16 cellular contexts compared by ENCODE assay signal in the genomic region with DNA sequence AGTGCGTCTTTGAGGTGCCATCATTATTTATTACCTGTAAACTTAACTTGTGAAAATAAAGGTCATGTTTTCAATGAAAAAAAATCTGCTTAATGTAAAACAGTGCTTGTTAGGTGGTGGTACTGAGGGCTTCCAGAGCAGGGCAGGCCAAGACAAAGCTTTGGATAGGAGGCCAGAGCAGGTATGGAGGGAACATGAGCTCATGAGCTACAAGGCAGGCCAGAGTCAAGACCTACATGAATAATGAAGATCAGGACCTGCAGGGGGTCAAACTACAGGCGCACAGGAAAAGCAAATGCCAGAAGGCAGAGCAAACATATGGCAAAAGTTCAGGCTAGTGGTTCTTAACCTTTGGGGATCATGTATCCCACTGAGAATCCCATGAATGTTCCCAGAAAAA.
DNase-seq lines count a peak whose midpoint lies in the region; ATAC-seq and TF ChIP-seq lines count a peak whose summit lies in the region.
"Had no signal": no experiment of that assay in that cellular context is flagged by ENCODE, and none has a peak within 500 bp of the region (broad histone marks: within the 10 kb centered on the region; RNA-seq: fewer than 3 reads in every experiment).

No MANE protein-coding gene starts in this region.

- no peak overlapping the region for H3K4me3 Mint-ChIP-seq in endodermal cell
- H3K4me3 Mint-ChIP-seq: CD14-positive monocyte; CD4-positive, alpha-beta memory T cell; H9; IgD-negative memory B cell had no signal

- no peak overlapping the region for H2AK5ac ChIP-seq in mesendoderm (ENCODE audit: low read length)

- no peak for TF ChIP-seq POLR2A in uterus (IDR thresholded peaks at IDR 0.05)

- H3K9me3 Mint-ChIP-seq in endodermal cell: peaks cover 4% of the 10 kb centered on the region
- H3K9me3 Mint-ChIP-seq: H9, IgD-negative memory B cell had no signal

- no peak overlapping the region for H4K5ac ChIP-seq in mesendoderm (ENCODE audit: low read length)

- H3K4me2 ChIP-seq in mesendoderm (ENCODE audit: low read length): no peak overlapping the region
- H3K4me2 ChIP-seq: A549, BLaER1 had no signal

- H3K4me3 ChIP-seq in endodermal cell (ENCODE audit: low read length): no peak overlapping the region
- H3K4me3 ChIP-seq in mesendoderm (ENCODE audit: low read length): no peak overlapping the region
- H3K4me3 ChIP-seq in uterus: no peak overlapping the region
- H3K4me3 ChIP-seq: A549, BLaER1 had no signal

- TF ChIP-seq CTCF in endodermal cell (conservative IDR thresholded peaks at IDR 0.05): no peak
- no peak for TF ChIP-seq CTCF in uterus (IDR thresholded peaks at IDR 0.05)

- no peak overlapping the region for H2BK5ac ChIP-seq in mesendoderm (ENCODE audit: low read length)

- no peak overlapping the region for H3K9ac ChIP-seq in endodermal cell (ENCODE audit: extremely low read depth, low read length, poor library complexity, severe bottlenecking)
- H3K9ac ChIP-seq in mesendoderm (ENCODE audit: low read length): no peak overlapping the region
- H3K9ac ChIP-seq: BLaER1 had no signal

- H3K79me2 ChIP-seq in mesendoderm (ENCODE audit: control insufficient read depth, insufficient read depth, low read length): no peaks in the 10 kb centered on the region

- peaks cover 4% of the 10 kb centered on the region for H3K4me1 Mint-ChIP-seq in endodermal cell
- H3K4me1 Mint-ChIP-seq: CD14-positive monocyte; CD4-positive, alpha-beta memory T cell; IgD-negative memory B cell had no signal

- H3K27me3 ChIP-seq in endodermal cell (ENCODE audit: control insufficient read depth, insufficient read depth, low read length, poor library complexity, severe bottlenecking) (no peaks in the 10 kb centered on the region), mesendoderm (ENCODE audit: insufficient read depth, low read length, poor library complexity) (no peaks in the 10 kb centered on the region), uterus (no peaks in the 10 kb centered on the region)
- H3K27me3 ChIP-seq: BLaER1 had no signal

- no peak overlapping the region for H2BK15ac ChIP-seq in mesendoderm (replicated peaks; ENCODE audit: low read depth)

- H4K8ac ChIP-seq in mesendoderm (ENCODE audit: low read depth, low read length): no peak overlapping the region

- H3K36me3 Mint-ChIP-seq in endodermal cell (ENCODE audit: low read depth): no peaks in the 10 kb centered on the region
- H3K36me3 Mint-ChIP-seq: CD14-positive monocyte; CD4-positive, alpha-beta memory T cell; IgD-negative memory B cell had no signal

- no peak overlapping the region for H2BK120ac ChIP-seq in mesendoderm (ENCODE audit: low read depth, low read length)

- no peak overlapping the region for H3K27ac ChIP-seq in endodermal cell (ENCODE audit: low read depth, low read length)
- no peak overlapping the region for H3K27ac ChIP-seq in mesendoderm (ENCODE audit: low read depth, low read length)
- no peak overlapping the region for H3K27ac ChIP-seq in uterus
- H3K27ac ChIP-seq: 22Rv1, A549, BLaER1 had no signal

- H3K36me3 ChIP-seq in endodermal cell (ENCODE audit: control insufficient read depth, insufficient read depth, low read length): no peaks in the 10 kb centered on the region
- H3K36me3 ChIP-seq in mesendoderm (ENCODE audit: control insufficient read depth, insufficient read depth, low read length): no peaks in the 10 kb centered on the region
- H3K36me3 ChIP-seq in uterus: no peaks in the 10 kb centered on the region
- H3K36me3 ChIP-seq: BLaER1 had no signal

- no peaks in the 10 kb centered on the region for H3K4me1 ChIP-seq in endodermal cell (ENCODE audit: control insufficient read depth, insufficient read depth, low read length)
- H3K4me1 ChIP-seq in mesendoderm (ENCODE audit: control insufficient read depth, low read depth, low read length): no peaks in the 10 kb centered on the region
- H3K4me1 ChIP-seq in uterus: no peaks in the 10 kb centered on the region
- H3K4me1 ChIP-seq: A549, BLaER1 had no signal

- H3K79me1 ChIP-seq in mesendoderm (ENCODE audit: low read length): no peaks in the 10 kb centered on the region

- intact Hi-C loops in uterus (cut with DNase I; ENCODE audit: low total_unique reads): no loop called here

- no peak for ATAC-seq in GM19035 (IDR thresholded peaks at IDR 0.05; ENCODE audit: unreplicated experiment)
- ATAC-seq: A549 had no signal

- H3K9me3 ChIP-seq in endodermal cell (ENCODE audit: control insufficient read depth, low read length) (no peaks in the 10 kb centered on the region), uterus (no peaks in the 10 kb centered on the region)
- H3K9me3 ChIP-seq: A549, BLaER1 had no signal

- DNase-seq in NCI-H2171 treated with DMSO at 0.1 percent for 48 hours (lab: John Stamatoyannopoulos, UW) (peak; percentile 47), NCI-H2171 (lab: John Stamatoyannopoulos, UW) (no peak), endodermal cell (no peak), mesendoderm (peak; percentile 27), mesenteric fat pad (ENCODE audit: low spot score) (no peak), uterus (no peak)
- DNase-seq: CD4-positive, alpha-beta memory T cell; DMS79 treated with DMSO at 0.1 percent for 48 hours; GF-D8; H9 had no signal

- no peak overlapping the region for H3K18ac ChIP-seq in mesendoderm (ENCODE audit: low read length)

- WGBS in endodermal cell (ENCODE audit: insufficient coverage in 1 of 2, insufficient read length in 1 of 2), 2 experiments: 87 to 88% methylated on average over 1 to 2 of the region's 2 CpGs
- no CpG with 5 or more reads among the region's 2 CpGs for WGBS in mesendoderm (ENCODE audit: extremely low coverage, insufficient coverage, low lambda C conversion rate)

- H3K27ac Mint-ChIP-seq in endodermal cell: peak overlapping the region; percentile 80
- H3K27ac Mint-ChIP-seq: CD14-positive monocyte; CD4-positive, alpha-beta memory T cell; H9; IgD-negative memory B cell had no signal

- H3K4ac ChIP-seq in mesendoderm (ENCODE audit: low read depth, low read length): no peak overlapping the region

- H3K27me3 Mint-ChIP-seq in endodermal cell (ENCODE audit: insufficient read depth): no peaks in the 10 kb centered on the region
- H3K27me3 Mint-ChIP-seq: CD4-positive, alpha-beta memory T cell; IgD-negative memory B cell had no signal

- H3K56ac ChIP-seq in mesendoderm (ENCODE audit: low read length): no peak overlapping the region

- no peak overlapping the region for H3K23ac ChIP-seq in mesendoderm (ENCODE audit: low read length)

Comparison
In these comparisons a context has a peak if more than half of its experiments do, and no peak if none do; other contexts are left out.
1. DNase-seq: peak in NCI-H2171 treated with DMSO at 0.1 percent for 48 hours (single experiment) and mesendoderm (single experiment); none in NCI-H2171 (single experiment), endodermal cell (single experiment), mesenteric fat pad (single experiment) and uterus (0 of 2).